8 cellular contexts compared by ENCODE assay signal in the genomic region with DNA sequence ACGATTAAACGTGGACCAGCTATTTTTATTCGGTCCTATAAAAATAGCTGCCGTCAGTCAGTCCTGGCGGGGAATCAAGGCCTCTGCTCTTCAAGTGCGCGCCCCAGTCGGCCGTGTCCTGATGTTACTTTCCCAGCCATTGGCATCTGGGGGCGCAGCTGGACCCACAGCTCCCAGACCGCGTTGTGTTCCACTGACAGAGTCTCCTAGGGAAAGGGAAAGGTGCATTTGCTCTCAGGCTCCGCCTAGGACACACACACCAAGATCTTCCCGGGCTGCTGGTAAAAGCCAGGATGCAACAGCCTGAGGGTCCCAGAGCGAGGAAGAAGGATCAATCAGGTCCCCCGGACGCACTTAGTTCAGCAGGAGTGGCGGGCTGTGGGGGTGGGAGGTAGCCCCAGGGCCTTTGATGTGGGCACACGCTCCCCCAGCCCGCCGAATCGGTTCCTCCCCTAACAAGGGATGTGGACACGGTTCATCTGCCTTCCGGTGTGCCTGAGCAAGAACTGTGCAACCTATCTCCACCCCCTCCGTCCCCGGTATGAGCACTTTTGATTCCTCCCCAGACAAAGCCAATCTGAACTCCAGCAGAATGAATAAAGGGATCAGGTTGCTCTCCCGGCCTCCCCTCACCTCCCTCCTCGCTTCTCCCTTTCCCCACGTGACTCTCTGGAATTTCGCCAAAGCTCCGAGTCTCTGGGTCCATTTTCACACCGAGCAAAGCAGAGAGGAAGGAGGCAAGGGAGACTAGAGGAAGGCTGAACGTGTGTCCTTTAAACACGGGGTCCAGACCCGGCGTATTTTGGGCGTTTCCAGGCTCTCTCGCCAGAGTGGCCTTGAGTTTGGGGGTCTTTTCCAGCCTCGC. TPM values are rescaled to one million over a fixed set of nuclear protein-coding genes. Genes with fewer than 3 reads are reported as not detected.
DNase-seq lines count a peak whose midpoint lies in the region; ATAC-seq and TF ChIP-seq lines count a peak whose summit lies in the region.

No MANE protein-coding gene starts in this region.

- no peaks in the 10 kb centered on the region for H3K9me3 ChIP-seq in cardiac muscle cell (ENCODE audit: low read depth)

- peak; percentile 20 for TF ChIP-seq CTCF in cardiac muscle cell (IDR thresholded peaks at IDR 0.05; ENCODE audit: low read depth, low read length)

- DNase-seq in C1 segment of cervical spinal cord (lab: John Stamatoyannopoulos, UW) (peak in 8 of 14 donors; percentile 5 to 30 (median 19)), NCI-H524 (lab: John Stamatoyannopoulos, UW) (peak; percentile 75 to 81), cardiac muscle cell (ENCODE audit: low read depth in 1 of 2, low spot score in 1 of 2) (peak; percentile 90 to 94), occipital lobe (lab: John Stamatoyannopoulos, UW) (peak; percentile 49), NOMO-1 treated with DMSO at 0.1 percent for 48 hours (lab: John Stamatoyannopoulos, UW; ENCODE audit: unreplicated experiment) (no peak)
- DNase-seq in activated naive CD8-positive, alpha-beta T cell treated with anti-CD3 and anti-CD28 coated beads for 36 hours: peak; percentile 39

- no peak overlapping the region for H3K27ac Mint-ChIP-seq in activated naive CD8-positive, alpha-beta T cell treated with anti-CD3 and anti-CD28 coated beads for 36 hours

- ATAC-seq in GM19023 (IDR thresholded peaks at IDR 0.05; ENCODE audit: unreplicated experiment) (peak; percentile 62), HG03432 (IDR thresholded peaks at IDR 0.05; ENCODE audit: unreplicated experiment) (peak; percentile 78)

- H3K27ac ChIP-seq in cardiac muscle cell: peak overlapping the region; percentile 64

- peaks cover 24% of the 10 kb centered on the region for H3K4me1 Mint-ChIP-seq in activated naive CD8-positive, alpha-beta T cell treated with anti-CD3 and anti-CD28 coated beads for 36 hours

- H3K4me3 Mint-ChIP-seq in activated naive CD8-positive, alpha-beta T cell treated with anti-CD3 and anti-CD28 coated beads for 36 hours: peak overlapping the region; percentile 82

- H3K27me3 ChIP-seq in cardiac muscle cell: no peaks in the 10 kb centered on the region

- H3K27me3 Mint-ChIP-seq in activated naive CD8-positive, alpha-beta T cell treated with anti-CD3 and anti-CD28 coated beads for 36 hours: peaks cover 65% of the 10 kb centered on the region

- peak overlapping the region; percentile 85 for H3K4me3 ChIP-seq in cardiac muscle cell

- H3K36me3 Mint-ChIP-seq in activated naive CD8-positive, alpha-beta T cell treated with anti-CD3 and anti-CD28 coated beads for 36 hours: no peaks in the 10 kb centered on the region

- H3K4me1 ChIP-seq in cardiac muscle cell (ENCODE audit: low read depth): no peaks in the 10 kb centered on the region

- H3K9me3 Mint-ChIP-seq in activated naive CD8-positive, alpha-beta T cell treated with anti-CD3 and anti-CD28 coated beads for 36 hours: no peaks in the 10 kb centered on the region

- no peaks in the 10 kb centered on the region for H3K36me3 ChIP-seq in cardiac muscle cell

RNA-seq across cellular contexts. Expression of gene FRAS1, which starts 0.6 kb away (rescaled TPM):
- under 1 TPM; 0.04 to 0.24 TPM for total RNA-seq in activated naive CD8-positive, alpha-beta T cell treated with anti-CD3 and anti-CD28 coated beads for 36 hours
- total RNA-seq in cardiac muscle cell (13.8 and 20.4 TPM in 2 replicates), occipital lobe (7.0 TPM)
- 4.4 and 8.0 TPM in 2 replicates for polyA plus RNA-seq in cardiac muscle cell
